2 cellular contexts compared by ENCODE assay signal in the genomic region with DNA sequence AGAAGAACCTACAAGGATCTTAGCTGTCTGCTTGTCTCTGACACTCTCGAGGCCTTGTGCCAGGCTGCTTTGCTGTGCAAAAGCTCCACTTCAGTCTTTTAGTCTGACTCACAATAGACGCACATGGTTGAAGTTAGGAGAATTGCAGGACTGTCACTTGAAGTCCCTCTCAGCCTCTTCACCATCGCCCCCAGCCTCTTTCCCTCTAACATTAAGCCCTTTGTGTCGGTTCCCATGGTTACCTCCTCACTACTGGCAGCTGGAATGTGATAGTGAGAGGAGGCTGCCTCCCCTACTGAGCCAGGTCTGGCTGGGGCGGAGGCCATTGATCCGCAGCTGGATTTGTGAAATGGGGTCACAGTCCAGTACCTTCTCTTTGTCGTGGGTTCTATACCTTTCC.
TF ChIP-seq lines count a peak whose summit lies in the region.

No MANE protein-coding gene starts in this region.

TF ChIP-seq in IMR-90, 13 proteins besides CTCF, POLR2A, EP300 and RAD21:
- TF ChIP-seq USF2 (IDR thresholded peaks at IDR 0.05; ENCODE audit: low read depth, low read length) (no peak), MXI1 (IDR thresholded peaks at IDR 0.05; ENCODE audit: borderline replicate concordance, low read depth, low read length) (peak; percentile 61; the same call in 1 of the 2 replicates)
TF ChIP-seq in IMR-90: peak in this region for 1.

TF ChIP-seq in HepG2, 621 proteins besides CTCF, POLR2A, EP300 and RAD21:
- no peak for TF ChIP-seq ZNF143 (CRISPR knock-in tag; IDR thresholded peaks at IDR 0.05)
- TF ChIP-seq, protein P1, sequence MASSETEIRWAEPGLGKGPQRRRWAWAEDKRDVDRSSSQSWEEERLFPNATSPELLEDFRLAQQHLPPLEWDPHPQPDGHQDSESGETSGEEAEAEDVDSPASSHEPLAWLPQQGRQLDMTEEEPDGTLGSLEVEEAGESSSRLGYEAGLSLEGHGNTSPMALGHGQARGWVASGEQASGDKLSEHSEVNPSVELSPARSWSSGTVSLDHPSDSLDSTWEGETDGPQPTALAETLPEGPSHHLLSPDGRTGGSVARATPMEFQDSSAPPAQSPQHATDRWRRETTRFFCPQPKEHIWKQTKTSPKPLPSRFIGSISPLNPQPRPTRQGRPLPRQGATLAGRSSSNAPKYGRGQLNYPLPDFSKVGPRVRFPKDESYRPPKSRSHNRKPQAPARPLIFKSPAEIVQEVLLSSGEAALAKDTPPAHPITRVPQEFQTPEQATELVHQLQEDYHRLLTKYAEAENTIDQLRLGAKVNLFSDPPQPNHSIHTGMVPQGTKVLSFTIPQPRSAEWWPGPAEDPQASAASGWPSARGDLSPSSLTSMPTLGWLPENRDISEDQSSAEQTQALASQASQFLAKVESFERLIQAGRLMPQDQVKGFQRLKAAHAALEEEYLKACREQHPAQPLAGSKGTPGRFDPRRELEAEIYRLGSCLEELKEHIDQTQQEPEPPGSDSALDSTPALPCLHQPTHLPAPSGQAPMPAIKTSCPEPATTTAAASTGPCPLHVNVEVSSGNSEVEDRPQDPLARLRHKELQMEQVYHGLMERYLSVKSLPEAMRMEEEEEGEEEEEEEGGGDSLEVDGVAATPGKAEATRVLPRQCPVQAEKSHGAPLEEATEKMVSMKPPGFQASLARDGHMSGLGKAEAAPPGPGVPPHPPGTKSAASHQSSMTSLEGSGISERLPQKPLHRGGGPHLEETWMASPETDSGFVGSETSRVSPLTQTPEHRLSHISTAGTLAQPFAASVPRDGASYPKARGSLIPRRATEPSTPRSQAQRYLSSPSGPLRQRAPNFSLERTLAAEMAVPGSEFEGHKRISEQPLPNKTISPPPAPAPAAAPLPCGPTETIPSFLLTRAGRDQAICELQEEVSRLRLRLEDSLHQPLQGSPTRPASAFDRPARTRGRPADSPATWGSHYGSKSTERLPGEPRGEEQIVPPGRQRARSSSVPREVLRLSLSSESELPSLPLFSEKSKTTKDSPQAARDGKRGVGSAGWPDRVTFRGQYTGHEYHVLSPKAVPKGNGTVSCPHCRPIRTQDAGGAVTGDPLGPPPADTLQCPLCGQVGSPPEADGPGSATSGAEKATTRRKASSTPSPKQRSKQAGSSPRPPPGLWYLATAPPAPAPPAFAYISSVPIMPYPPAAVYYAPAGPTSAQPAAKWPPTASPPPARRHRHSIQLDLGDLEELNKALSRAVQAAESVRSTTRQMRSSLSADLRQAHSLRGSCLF (CRISPR knock-in tag; IDR thresholded peaks at IDR 0.05; ENCODE audit: borderline replicate concordance), result no peak
- no peak for TF ChIP-seq DPF2 (CRISPR knock-in tag; IDR thresholded peaks at IDR 0.05; ENCODE audit: borderline replicate concordance, low read depth)
- TF ChIP-seq ZC3H13 (CRISPR knock-in tag; IDR thresholded peaks at IDR 0.05), result no peak
- no peak for TF ChIP-seq ZNF788 (CRISPR knock-in tag; IDR thresholded peaks at IDR 0.05; ENCODE audit: borderline replicate concordance)
- TF ChIP-seq ZFP41 (CRISPR knock-in tag; IDR thresholded peaks at IDR 0.05; ENCODE audit: borderline replicate concordance), result no peak
- no peak for TF ChIP-seq TARDBP (CRISPR knock-in tag; IDR thresholded peaks at IDR 0.05)
- no peak for TF ChIP-seq CHD2 (IDR thresholded peaks at IDR 0.05; ENCODE audit: low read depth, low read length)
- TF ChIP-seq, protein P2, sequence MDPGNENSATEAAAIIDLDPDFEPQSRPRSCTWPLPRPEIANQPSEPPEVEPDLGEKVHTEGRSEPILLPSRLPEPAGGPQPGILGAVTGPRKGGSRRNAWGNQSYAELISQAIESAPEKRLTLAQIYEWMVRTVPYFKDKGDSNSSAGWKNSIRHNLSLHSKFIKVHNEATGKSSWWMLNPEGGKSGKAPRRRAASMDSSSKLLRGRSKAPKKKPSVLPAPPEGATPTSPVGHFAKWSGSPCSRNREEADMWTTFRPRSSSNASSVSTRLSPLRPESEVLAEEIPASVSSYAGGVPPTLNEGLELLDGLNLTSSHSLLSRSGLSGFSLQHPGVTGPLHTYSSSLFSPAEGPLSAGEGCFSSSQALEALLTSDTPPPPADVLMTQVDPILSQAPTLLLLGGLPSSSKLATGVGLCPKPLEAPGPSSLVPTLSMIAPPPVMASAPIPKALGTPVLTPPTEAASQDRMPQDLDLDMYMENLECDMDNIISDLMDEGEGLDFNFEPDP (CRISPR knock-in tag; conservative IDR thresholded peaks at IDR 0.05), result no peak
- TF ChIP-seq ZNF850 (CRISPR knock-in tag; conservative IDR thresholded peaks at IDR 0.05), result no peak
- no peak for TF ChIP-seq MAFG (CRISPR knock-in tag; IDR thresholded peaks at IDR 0.05)
